In the genomic region with DNA sequence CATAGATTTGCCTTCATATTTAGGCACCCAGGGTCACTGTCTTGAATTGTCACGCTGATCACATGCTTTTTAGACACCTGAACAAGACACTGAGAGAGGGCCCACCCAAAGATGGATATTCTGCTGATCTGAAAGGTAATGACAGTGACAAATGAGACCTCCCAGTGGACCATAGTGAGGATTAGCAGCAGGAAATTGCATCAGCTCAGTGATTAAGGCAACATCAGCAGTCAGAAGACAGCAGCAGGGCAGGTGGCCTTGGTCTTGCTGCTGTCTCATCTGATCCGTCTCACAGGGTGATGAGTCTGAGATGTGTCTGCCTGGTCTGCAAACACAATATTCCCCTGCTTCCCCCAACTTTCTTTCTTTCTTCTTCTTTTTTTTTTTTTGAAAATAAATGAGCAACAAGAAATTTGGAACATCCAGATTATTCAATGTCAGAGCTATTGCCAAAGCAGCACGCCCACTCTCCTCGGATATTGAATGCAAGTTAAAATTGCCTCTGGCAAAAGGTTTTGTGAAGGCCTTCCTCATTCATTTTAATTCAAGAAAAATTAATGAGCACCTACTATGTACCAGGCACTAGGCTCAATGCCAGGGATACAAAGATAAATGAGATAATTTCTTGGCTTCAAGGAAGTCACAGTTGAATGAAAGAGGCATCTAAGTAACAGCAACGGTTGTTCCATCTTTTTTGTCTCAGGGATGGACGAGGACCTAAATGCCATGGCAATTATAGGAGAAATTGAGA, we compare ENCODE assay signal across 30 cellular contexts. TPM values are rescaled to one million over a fixed set of nuclear protein-coding genes. Genes with fewer than 3 reads are reported as not detected.
DNase-seq lines count a peak whose midpoint lies in the region; ATAC-seq and TF ChIP-seq lines count a peak whose summit lies in the region.
"Had no signal": no experiment of that assay in that cellular context is flagged by ENCODE, and none has a peak within 500 bp of the region (broad histone marks: within the 10 kb centered on the region; RNA-seq: fewer than 3 reads in every experiment).

No MANE protein-coding gene starts in this region.

- H3K27ac Mint-ChIP-seq in GM23338: no peak overlapping the region
- H3K27ac Mint-ChIP-seq in endodermal cell: no peak overlapping the region
- H3K27ac Mint-ChIP-seq: activated B cell treated with CpG ODN at 0.5 μM for 24 hours; activated naive CD4-positive, alpha-beta T cell treated with anti-CD3 and anti-CD28 coated beads, Interleukin-2, amount 50 U/mL, for 72 hours; CD4-positive, alpha-beta T cell; IgD-negative memory B cell had no signal

- 89% methylated on average over 6 of the region's 6 CpGs for WGBS in endodermal cell (ENCODE audit: insufficient coverage in 1 of 2, insufficient read length in 1 of 2), 2 experiments

- H3K4me3 ChIP-seq in GM23338 (no peak overlapping the region), NB4 (ENCODE audit: low read depth, low read length) (no peak overlapping the region), OCI-LY3 (ENCODE audit: low read length) (no peak overlapping the region), endodermal cell (ENCODE audit: low read length) (no peak overlapping the region)
- H3K4me3 ChIP-seq: heart right ventricle, smooth muscle cell, upper lobe of left lung had no signal

- H3K4me3 Mint-ChIP-seq in GM23338: no peak overlapping the region
- H3K4me3 Mint-ChIP-seq in endodermal cell: no peak overlapping the region
- H3K4me3 Mint-ChIP-seq: activated B cell treated with CpG ODN at 0.5 μM for 24 hours; CD4-positive, alpha-beta T cell; IgD-negative memory B cell had no signal

- H2AFZ ChIP-seq in GM23338: peak overlapping the region; percentile 53; the same call in 1 of the 2 replicates
- H2AFZ ChIP-seq in OCI-LY3 (ENCODE audit: low read depth, low read length): peak overlapping the region; percentile 26; the same call in 1 of the 2 replicates

- H3K27me3 ChIP-seq in GM23338 (ENCODE audit: insufficient read depth) (no peaks in the 10 kb centered on the region), OCI-LY3 (ENCODE audit: low read depth, low read length) (no peaks in the 10 kb centered on the region), endodermal cell (ENCODE audit: control insufficient read depth, insufficient read depth, low read length, poor library complexity, severe bottlenecking) (no peaks in the 10 kb centered on the region)
- H3K27me3 ChIP-seq: heart right ventricle, neutrophil, upper lobe of left lung had no signal

- no peaks in the 10 kb centered on the region for H3F3A ChIP-seq in GM23338 (replicated peaks; ENCODE audit: low read depth)

- H3K36me3 Mint-ChIP-seq in GM23338 (ENCODE audit: low read depth) (no peaks in the 10 kb centered on the region), endodermal cell (ENCODE audit: low read depth) (no peaks in the 10 kb centered on the region)
- H3K36me3 Mint-ChIP-seq: activated naive CD4-positive, alpha-beta T cell treated with anti-CD3 and anti-CD28 coated beads, Interleukin-2, amount 50 U/mL, for 72 hours; IgD-negative memory B cell had no signal

- H3K79me2 ChIP-seq in GM23338 (replicated peaks; ENCODE audit: insufficient read depth) (no peaks in the 10 kb centered on the region), OCI-LY3 (ENCODE audit: low read length) (no peaks in the 10 kb centered on the region)

- H4K20me1 ChIP-seq in GM23338 (replicated peaks; ENCODE audit: insufficient read depth) (no peaks in the 10 kb centered on the region), OCI-LY3 (ENCODE audit: insufficient read depth, low read length) (no peaks in the 10 kb centered on the region)

- TF ChIP-seq CTCF in GM23338 (conservative IDR thresholded peaks at IDR 0.05; ENCODE audit: low read depth in 2 of 2) (no peak), NB4 (IDR thresholded peaks at IDR 0.05; ENCODE audit: low read depth, low read length) (no peak), OCI-LY3 (IDR thresholded peaks at IDR 0.05; ENCODE audit: low read depth, low read length) (no peak), endodermal cell (conservative IDR thresholded peaks at IDR 0.05) (no peak)

- H3K9me3 ChIP-seq in OCI-LY3 (ENCODE audit: insufficient read depth, low read length) (no peaks in the 10 kb centered on the region), endodermal cell (ENCODE audit: control insufficient read depth, low read length) (no peaks in the 10 kb centered on the region)
- H3K9me3 ChIP-seq: neutrophil, SK-N-SH, upper lobe of left lung had no signal

- no peak for TF ChIP-seq POLR2A in NB4 (IDR thresholded peaks at IDR 0.05; ENCODE audit: extremely low read depth, insufficient read length)

- ATAC-seq in GM23338 (no peak), GM21786 (IDR thresholded peaks at IDR 0.05; ENCODE audit: unreplicated experiment) (no peak)
- ATAC-seq: activated naive CD4-positive, alpha-beta T cell treated with anti-CD3 and anti-CD28 coated beads, Interleukin-2, amount 50 U/mL, for 72 hours; heart right ventricle; left lobe of liver had no signal

- H3K27ac ChIP-seq in GM23338 (ENCODE audit: low read depth): no peak overlapping the region
- no peak overlapping the region for H3K27ac ChIP-seq in OCI-LY3 (ENCODE audit: low read length)
- H3K27ac ChIP-seq in endodermal cell (ENCODE audit: low read depth, low read length): peak overlapping the region; percentile 8
- H3K27ac ChIP-seq: epithelial cell of prostate, heart right ventricle, neutrophil, upper lobe of left lung had no signal

- no peaks in the 10 kb centered on the region for H3K27me3 Mint-ChIP-seq in GM23338 (ENCODE audit: insufficient read depth, low read depth, poor library complexity)
- H3K27me3 Mint-ChIP-seq in endodermal cell (ENCODE audit: insufficient read depth): peaks cover 4% of the 10 kb centered on the region
- H3K27me3 Mint-ChIP-seq: activated B cell treated with CpG ODN at 0.5 μM for 24 hours, IgD-negative memory B cell had no signal

- no peak for DNase-seq in GM23338 (ENCODE audit: low spot score)
- DNase-seq in NB4 (ENCODE audit: low read depth): peak; percentile 8
- DNase-seq in endodermal cell: no peak
- no peak for DNase-seq in pons (ENCODE audit: low spot score)
- no peak for DNase-seq in cardiac septum (ENCODE audit: low spot score)
- DNase-seq in NCI-H2029 (lab: John Stamatoyannopoulos, UW): no peak
- DNase-seq: activated B cell treated with CpG ODN at 0.5 μM for 24 hours; activated CD4-positive, alpha-beta T cell treated with anti-CD3 and anti-CD28 coated beads, Interleukin-2, amount 50 U/mL, for 4 hours; activated CD8-positive, alpha-beta memory T cell treated with anti-CD3 and anti-CD28 coated beads, Interleukin-2, amount 50 U/mL, for 4 hours; CD4-positive, alpha-beta T cell; cerebellar nuclear complex; DMS 273 treated with DMSO at 0.1 percent for 48 hours; heart right ventricle; NCI-H1694 treated with DMSO at 0.1 percent for 48 hours; NCI-H226; RPMI8226; SK-N-SH; stimulated activated CD4-positive, alpha-beta T cell treated with anti-CD3 and anti-CD28 coated beads, Interleukin-2, amount 100 ng/mL, for 24 hours; upper lobe of left lung had no signal

- intact Hi-C loops in cardiac septum (cut with DNase I): no loop called here

- peaks cover 2% of the 10 kb centered on the region; the same call in 1 of the 3 replicates for H3K4me1 Mint-ChIP-seq in GM23338
- peaks cover 2% of the 10 kb centered on the region for H3K4me1 Mint-ChIP-seq in endodermal cell
- H3K4me1 Mint-ChIP-seq: activated B cell treated with CpG ODN at 0.5 μM for 24 hours had no signal

- H3K9me2 ChIP-seq in GM23338 (ENCODE audit: insufficient read depth): peaks cover 5% of the 10 kb centered on the region
- H3K9me2 ChIP-seq: SK-N-SH had no signal

- H3K4me2 ChIP-seq in GM23338: no peak overlapping the region
- no peak overlapping the region for H3K4me2 ChIP-seq in OCI-LY3 (ENCODE audit: low read length)
- H3K4me2 ChIP-seq: SK-N-SH, smooth muscle cell had no signal

- H3K9me3 Mint-ChIP-seq in GM23338 (no peaks in the 10 kb centered on the region), endodermal cell (no peaks in the 10 kb centered on the region)
- H3K9me3 Mint-ChIP-seq: activated B cell treated with CpG ODN at 0.5 μM for 24 hours; activated naive CD4-positive, alpha-beta T cell treated with anti-CD3 and anti-CD28 coated beads, Interleukin-2, amount 50 U/mL, for 72 hours; CD4-positive, alpha-beta T cell; IgD-negative memory B cell had no signal

- no peaks in the 10 kb centered on the region for H3K36me3 ChIP-seq in GM23338 (ENCODE audit: insufficient read depth)
- H3K36me3 ChIP-seq in OCI-LY3 (replicated peaks; ENCODE audit: low read depth, low read length): no peaks in the 10 kb centered on the region
- H3K36me3 ChIP-seq in endodermal cell (ENCODE audit: control insufficient read depth, insufficient read depth, low read length): no peaks in the 10 kb centered on the region
- H3K36me3 ChIP-seq: heart right ventricle, neutrophil, upper lobe of left lung had no signal

- no peaks in the 10 kb centered on the region for H3K4me1 ChIP-seq in GM23338 (ENCODE audit: insufficient read depth)
- H3K4me1 ChIP-seq in OCI-LY3 (ENCODE audit: low read length): no peaks in the 10 kb centered on the region
- H3K4me1 ChIP-seq in endodermal cell (ENCODE audit: control insufficient read depth, insufficient read depth, low read length): no peaks in the 10 kb centered on the region
- H3K4me1 ChIP-seq: heart right ventricle, upper lobe of left lung had no signal

- H3K9ac ChIP-seq in OCI-LY3 (ENCODE audit: low read length): no peak overlapping the region
- no peak overlapping the region for H3K9ac ChIP-seq in endodermal cell (ENCODE audit: extremely low read depth, low read length, poor library complexity, severe bottlenecking)
- H3K9ac ChIP-seq: SK-N-SH had no signal

TF ChIP-seq in GM23338, 12 proteins besides CTCF, POLR2A, EP300 and RAD21 (continues in another document):
- no peak for TF ChIP-seq JUNB (IDR thresholded peaks at IDR 0.05; ENCODE audit: unreplicated experiment)
- TF ChIP-seq ZNF331 (CRISPR knock-in tag; IDR thresholded peaks at IDR 0.05; ENCODE audit: low read depth): no peak

RNA-seq across cellular contexts. Expression of a gene that starts 14.1 kb away (rescaled TPM):
- total RNA-seq in GM23338 (2014; rRNA removed; shearing (Covaris generic)): not detected in 2 replicates
- not detected in 2 replicates for polyA plus RNA-seq in GM23338 (2016; fragmentation: Nextera tagmentation; extraction: Ambion mirVana)
- total RNA-seq in endodermal cell: not detected
- polyA plus RNA-seq in endodermal cell (2013, experiment 1 of 2): not detected
- not detected for polyA plus RNA-seq in endodermal cell (2013, experiment 2 of 2)
- total RNA-seq in cardiac septum: not detected
- total RNA-seq: activated B cell treated with CpG ODN at 0.5 μM for 24 hours; activated naive CD4-positive, alpha-beta T cell treated with anti-CD3 and anti-CD28 coated beads, Interleukin-2, amount 50 U/mL, for 72 hours; CD4-positive, alpha-beta T cell; heart right ventricle; left lobe of liver; mesenteric fat pad; smooth muscle cell; subcutaneous adipose tissue; T-helper 2 cell treated with Interferon-gamma antibody and Interleukin-4, amounts not matched to agents 100 ng/mL and 5 ng/mL, for 36 hours; upper lobe of left lung had no signal
- polyA plus RNA-seq: heart right ventricle, IgD-negative memory B cell, SK-N-SH, smooth muscle cell had no signal
